ENCODE assay signal across 32 cellular contexts in genomic region chr5:36489505-36489904, GRCh38.
"Had no signal": no experiment of that assay in that cellular context is flagged by ENCODE, and none has a peak within 500 bp of the region (broad histone marks: within the 10 kb centered on the region; RNA-seq: fewer than 3 reads in every experiment).

No MANE protein-coding gene starts in this region.

- H3K4me1 ChIP-seq: adrenal gland, body of pancreas, breast epithelium had no signal

- H3K27ac ChIP-seq: adrenal gland, brain microvascular endothelial cell, breast epithelium, VCaP had no signal

- ATAC-seq: activated CD8-positive, alpha-beta T cell treated with anti-CD3 and anti-CD28 coated beads for 36 hours; activated naive CD4-positive, alpha-beta T cell treated with anti-CD3 and anti-CD28 coated beads, Interleukin-2, amount 50 U/mL, for 72 hours; activated T-cell treated with anti-CD3 and anti-CD28 coated beads, Interleukin-2, amount 50 U/mL, for 4 hours; activated T-cell treated with anti-CD3 and anti-CD28 coated beads, Interleukin-2, amount 50 U/mL, for 72 hours; activated T-helper 17 cell treated with anti-CD3 and anti-CD28 coated beads, Interleukin-2, amount 50 U/mL, for 72 hours had no signal

- H3K27me3 ChIP-seq: adrenal gland, body of pancreas, brain microvascular endothelial cell, breast epithelium had no signal

- DNase-seq: activated B cell treated with CpG ODN at 0.5 μM for 24 hours; activated CD4-positive, alpha-beta memory T cell treated with anti-CD3 and anti-CD28 coated beads for 36 hours; activated CD4-positive, alpha-beta T cell treated with anti-CD3 and anti-CD28 coated beads for 4 hours; activated CD4-positive, alpha-beta T cell treated with anti-CD3 and anti-CD28 coated beads, Interleukin-2, amount 10 ng/mL, durations not matched to agents 24 days and 14 days; activated CD4-positive, alpha-beta T cell treated with anti-CD3 and anti-CD28 coated beads, Interleukin-2, amount 50 U/mL, for 1 hour; activated CD4-positive, alpha-beta T cell treated with anti-CD3 and anti-CD28 coated beads, Interleukin-2, amount 50 U/mL, for 4 hours; activated CD4-positive, CD25-positive, alpha-beta regulatory T cell treated with anti-CD3 and anti-CD28 coated beads, Interleukin-2, amount 50 U/mL, for 72 hours; activated CD8-positive, alpha-beta memory T cell treated with anti-CD3 and anti-CD28 coated beads, Interleukin-2, amount 50 U/mL, for 4 hours; activated CD8-positive, alpha-beta T cell treated with anti-CD3 and anti-CD28 coated beads for 36 hours; activated effector memory CD4-positive, alpha-beta T cell treated with anti-CD3 and anti-CD28 coated beads, Interleukin-2, amount 50 U/mL, for 16 hours; activated gamma-delta T cell treated with Interleukin-2 at 50 U/mL for 16 hours; activated naive CD4-positive, alpha-beta T cell; activated naive CD4-positive, alpha-beta T cell treated with anti-CD3 and anti-CD28 coated beads for 36 hours; activated naive CD4-positive, alpha-beta T cell treated with anti-CD3 and anti-CD28 coated beads, Interleukin-2, amount 50 U/mL, for 16 hours; activated naive CD8-positive, alpha-beta T cell treated with anti-CD3 and anti-CD28 coated beads for 36 hours; activated T-cell treated with anti-CD3 and anti-CD28 coated beads for 4 hours; activated T-cell treated with anti-CD3 and anti-CD28 coated beads, Interleukin-2, amount 50 U/mL, for 1 hour; activated T-cell treated with anti-CD3 and anti-CD28 coated beads, Interleukin-2, amount 50 U/mL, for 4 hours; activated T-cell treated with anti-CD3 and anti-CD28 coated beads, Interleukin-2, amount 50 U/mL, for 72 hours; adrenal gland; amniotic stem cell; aorta; body of pancreas; brain microvascular endothelial cell; caudate nucleus; cerebellar nuclear complex; T-helper 2 cell; T-helper 9 cell had no signal

- H3K36me3 ChIP-seq: adrenal gland, brain microvascular endothelial cell, breast epithelium had no signal

- H3K4me3 ChIP-seq: adrenal gland, body of pancreas, breast epithelium had no signal

- H3K9me3 ChIP-seq: adrenal gland, body of pancreas, breast epithelium had no signal
